Comparison of ENCODE assay signal across 15 cellular contexts in the genomic region with DNA sequence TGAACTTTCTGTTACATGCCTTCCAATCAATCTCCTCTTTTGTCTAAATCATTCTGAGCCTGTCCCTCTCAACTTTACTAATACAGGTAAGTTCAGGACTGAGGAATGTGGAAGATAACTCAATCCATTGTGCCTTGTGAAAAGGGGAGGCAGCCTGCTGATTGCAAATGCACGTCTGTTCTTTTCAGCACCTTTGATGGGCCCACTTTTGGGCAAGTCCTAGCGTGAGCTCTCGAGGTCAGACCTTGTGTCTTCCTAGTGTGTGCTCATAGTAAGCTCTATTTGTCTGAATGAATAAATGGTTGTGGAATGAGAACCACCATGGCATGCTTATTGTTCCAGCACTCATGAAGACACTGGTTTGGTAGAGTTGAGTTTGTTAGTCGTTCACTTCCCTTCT. TPM values are rescaled to one million over a fixed set of nuclear protein-coding genes. Genes with fewer than 3 reads are reported as not detected.
DNase-seq lines count a peak whose midpoint lies in the region; ATAC-seq and TF ChIP-seq lines count a peak whose summit lies in the region.
"Had no signal": no experiment of that assay in that cellular context is flagged by ENCODE, and none has a peak within 500 bp of the region (broad histone marks: within the 10 kb centered on the region; RNA-seq: fewer than 3 reads in every experiment).

No MANE protein-coding gene starts in this region.

- no peak overlapping the region for H3K27ac Mint-ChIP-seq in GM23338
- H3K27ac Mint-ChIP-seq in stimulated activated memory B cell treated with anti-CD40 and anti-IgM and Interleukin-4, amounts not matched to agents 10 μg/mL and 1 μg/mL and 100 μg/mL, for 72 hours = peak overlapping the region; percentile 99
- H3K27ac Mint-ChIP-seq in progenitor cell of endocrine pancreas = no peak overlapping the region
- H3K27ac Mint-ChIP-seq: B cell; CD8-positive, alpha-beta T cell; H9 had no signal

- no peak overlapping the region for H3K4me3 ChIP-seq in GM23338
- H3K4me3 ChIP-seq in epithelial cell of esophagus (ENCODE audit: low read length) = no peak overlapping the region
- H3K4me3 ChIP-seq: BLaER1 treated with 17β-estradiol and CSF1 and Interleukin-3, amounts not matched to agents 10 nM and 100 nM had no signal

- no peak overlapping the region for H3K4me3 Mint-ChIP-seq in GM23338
- H3K4me3 Mint-ChIP-seq in stimulated activated memory B cell treated with anti-CD40 and anti-IgM and Interleukin-4, amounts not matched to agents 10 μg/mL and 1 μg/mL and 100 μg/mL, for 72 hours = no peak overlapping the region
- H3K4me3 Mint-ChIP-seq in progenitor cell of endocrine pancreas (ENCODE audit: low read depth) = no peak overlapping the region
- H3K4me3 Mint-ChIP-seq: B cell; CD8-positive, alpha-beta T cell; H9 had no signal

- peaks cover 5% of the 10 kb centered on the region; the same call in 1 of the 2 replicates for H3K9me2 ChIP-seq in GM23338 (ENCODE audit: insufficient read depth)

- ATAC-seq in GM23338 = no peak
- no peak for ATAC-seq in stimulated activated memory B cell treated with anti-CD40 and anti-IgM and Interleukin-4, amounts not matched to agents 10 μg/mL and 1 μg/mL and 100 μg/mL, for 72 hours
- ATAC-seq in HG03460 (IDR thresholded peaks at IDR 0.05; ENCODE audit: unreplicated experiment) = no peak
- ATAC-seq: CD8-positive, alpha-beta T cell had no signal

- peaks cover 8% of the 10 kb centered on the region for H3K4me1 Mint-ChIP-seq in GM23338
- H3K4me1 Mint-ChIP-seq in stimulated activated memory B cell treated with anti-CD40 and anti-IgM and Interleukin-4, amounts not matched to agents 10 μg/mL and 1 μg/mL and 100 μg/mL, for 72 hours = peaks cover 79% of the 10 kb centered on the region
- peaks cover 2% of the 10 kb centered on the region for H3K4me1 Mint-ChIP-seq in progenitor cell of endocrine pancreas (ENCODE audit: low read depth)

- POLR2A ChIA-PET in RWPE1 (lab: Yijun Ruan, JAX; ENCODE audit: low non-redundant PET) = no interaction called here

- CTCF ChIA-PET in RWPE1 (lab: Yijun Ruan, JAX) = no interaction called here

- no peaks in the 10 kb centered on the region for H4K20me1 ChIP-seq in GM23338 (replicated peaks; ENCODE audit: insufficient read depth)
- H4K20me1 ChIP-seq: BLaER1 treated with 17β-estradiol and CSF1 and Interleukin-3, amounts not matched to agents 10 nM and 100 nM had no signal

- H3K4me2 ChIP-seq in GM23338 = no peak overlapping the region

- H3K79me2 ChIP-seq in GM23338 (replicated peaks; ENCODE audit: insufficient read depth) = no peaks in the 10 kb centered on the region

- peaks cover 12% of the 10 kb centered on the region for H3K27me3 ChIP-seq in GM23338 (ENCODE audit: insufficient read depth)
- H3K27me3 ChIP-seq: BLaER1 treated with 17β-estradiol and CSF1 and Interleukin-3, amounts not matched to agents 10 nM and 100 nM had no signal

- H3K36me3 Mint-ChIP-seq in GM23338 (ENCODE audit: low read depth) (no peaks in the 10 kb centered on the region), progenitor cell of endocrine pancreas (ENCODE audit: insufficient read depth) (no peaks in the 10 kb centered on the region)
- H3K36me3 Mint-ChIP-seq in stimulated activated memory B cell treated with anti-CD40 and anti-IgM and Interleukin-4, amounts not matched to agents 10 μg/mL and 1 μg/mL and 100 μg/mL, for 72 hours = peaks cover 40% of the 10 kb centered on the region
- H3K36me3 Mint-ChIP-seq: CD8-positive, alpha-beta T cell had no signal

- H3K27me3 Mint-ChIP-seq in GM23338 (ENCODE audit: insufficient read depth, low read depth, poor library complexity) = peaks cover 11% of the 10 kb centered on the region
- no peaks in the 10 kb centered on the region for H3K27me3 Mint-ChIP-seq in stimulated activated memory B cell treated with anti-CD40 and anti-IgM and Interleukin-4, amounts not matched to agents 10 μg/mL and 1 μg/mL and 100 μg/mL, for 72 hours
- peaks cover 3% of the 10 kb centered on the region for H3K27me3 Mint-ChIP-seq in progenitor cell of endocrine pancreas
- H3K27me3 Mint-ChIP-seq: B cell had no signal

- no peaks in the 10 kb centered on the region for H3K4me1 ChIP-seq in GM23338 (ENCODE audit: insufficient read depth)

- no peaks in the 10 kb centered on the region for H3F3A ChIP-seq in GM23338 (replicated peaks; ENCODE audit: low read depth)

- H3K27ac ChIP-seq in GM23338 (ENCODE audit: low read depth) = no peak overlapping the region
- no peak overlapping the region for H3K27ac ChIP-seq in RWPE1
- H3K27ac ChIP-seq: BLaER1 treated with 17β-estradiol and CSF1 and Interleukin-3, amounts not matched to agents 10 nM and 100 nM had no signal

- TF ChIP-seq CTCF in GM23338 (conservative IDR thresholded peaks at IDR 0.05; ENCODE audit: low read depth in 2 of 2) (no peak), RWPE1 (conservative IDR thresholded peaks at IDR 0.05; ENCODE audit: low read depth) (no peak), epithelial cell of esophagus (IDR thresholded peaks at IDR 0.05; ENCODE audit: insufficient read depth, low read depth, low read length, missing control alignments) (no peak), progenitor cell of endocrine pancreas (IDR thresholded peaks at IDR 0.05; ENCODE audit: unreplicated experiment) (no peak)

- DNase-seq in GM23338 (ENCODE audit: low spot score) = no peak
- DNase-seq in RWPE1 (ENCODE audit: low spot score) = peak; percentile 40
- peak; percentile 82 for DNase-seq in epithelial cell of esophagus (ENCODE audit: low read depth)
- DNase-seq in amygdala (lab: John Stamatoyannopoulos, UW) = no peak
- no peak for DNase-seq in progenitor cell of endocrine pancreas (ENCODE audit: low spot score, unreplicated experiment)
- DNase-seq: Calu3; CD8-positive, alpha-beta T cell; DMS79 treated with DMSO at 0.1 percent for 48 hours; GF-D8; GOT3; H9 had no signal

- peak overlapping the region; percentile 89; the same call in 1 of the 2 replicates for H2AFZ ChIP-seq in GM23338

- H3K36me3 ChIP-seq in GM23338 (ENCODE audit: insufficient read depth) = no peaks in the 10 kb centered on the region
- H3K36me3 ChIP-seq: BLaER1 treated with 17β-estradiol and CSF1 and Interleukin-3, amounts not matched to agents 10 nM and 100 nM had no signal

- H3K9me3 Mint-ChIP-seq in GM23338 = no peaks in the 10 kb centered on the region
- H3K9me3 Mint-ChIP-seq in stimulated activated memory B cell treated with anti-CD40 and anti-IgM and Interleukin-4, amounts not matched to agents 10 μg/mL and 1 μg/mL and 100 μg/mL, for 72 hours = peaks cover 10% of the 10 kb centered on the region
- no peaks in the 10 kb centered on the region for H3K9me3 Mint-ChIP-seq in progenitor cell of endocrine pancreas (ENCODE audit: low read depth)
- H3K9me3 Mint-ChIP-seq: CD8-positive, alpha-beta T cell; H9 had no signal

TF ChIP-seq in GM23338, 12 proteins besides CTCF, POLR2A, EP300 and RAD21 (continues in another document):
- TF ChIP-seq JUNB (IDR thresholded peaks at IDR 0.05; ENCODE audit: unreplicated experiment) (no peak), EZH2 (IDR thresholded peaks at IDR 0.05; ENCODE audit: low read depth, unreplicated experiment) (no peak), NANOG (IDR thresholded peaks at IDR 0.05; ENCODE audit: borderline replicate concordance) (no peak), EZH2phosphoT487 (IDR thresholded peaks at IDR 0.05; ENCODE audit: unreplicated experiment) (no peak), ZNF114 (CRISPR knock-in tag; IDR thresholded peaks at IDR 0.05) (no peak), POLR2AphosphoS5 (IDR thresholded peaks at IDR 0.05; ENCODE audit: low read depth) (no peak), REST (IDR thresholded peaks at IDR 0.05; ENCODE audit: unreplicated experiment) (no peak), STAT1 (IDR thresholded peaks at IDR 0.05; ENCODE audit: unreplicated experiment) (no peak)
- TF ChIP-seq, protein P1, sequence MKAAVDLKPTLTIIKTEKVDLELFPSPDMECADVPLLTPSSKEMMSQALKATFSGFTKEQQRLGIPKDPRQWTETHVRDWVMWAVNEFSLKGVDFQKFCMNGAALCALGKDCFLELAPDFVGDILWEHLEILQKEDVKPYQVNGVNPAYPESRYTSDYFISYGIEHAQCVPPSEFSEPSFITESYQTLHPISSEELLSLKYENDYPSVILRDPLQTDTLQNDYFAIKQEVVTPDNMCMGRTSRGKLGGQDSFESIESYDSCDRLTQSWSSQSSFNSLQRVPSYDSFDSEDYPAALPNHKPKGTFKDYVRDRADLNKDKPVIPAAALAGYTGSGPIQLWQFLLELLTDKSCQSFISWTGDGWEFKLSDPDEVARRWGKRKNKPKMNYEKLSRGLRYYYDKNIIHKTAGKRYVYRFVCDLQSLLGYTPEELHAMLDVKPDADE (IDR thresholded peaks at IDR 0.05) = no peak

RNA-seq across cellular contexts. Expression of gene REL, which starts 50.4 kb away (rescaled TPM):
- 6.1 and 8.0 TPM in 2 replicates for total RNA-seq in GM23338 (2014; rRNA removed; shearing (Covaris generic))
- polyA plus RNA-seq in GM23338 (2016; fragmentation: Nextera tagmentation; extraction: Ambion mirVana) = 3.3 and 4.1 TPM in 2 replicates
- 11.9 and 12.3 TPM in 2 replicates for total RNA-seq in progenitor cell of endocrine pancreas

Comparison
In these comparisons a context has a peak if more than half of its experiments do, and no peak if none do; other contexts are left out.
1. DNase-seq: peak in RWPE1 (single experiment) and epithelial cell of esophagus (single experiment); none in GM23338 (single experiment), amygdala (0 of 56) and progenitor cell of endocrine pancreas (single experiment).